Comparison of ENCODE assay signal across 8 cellular contexts in the genomic region with DNA sequence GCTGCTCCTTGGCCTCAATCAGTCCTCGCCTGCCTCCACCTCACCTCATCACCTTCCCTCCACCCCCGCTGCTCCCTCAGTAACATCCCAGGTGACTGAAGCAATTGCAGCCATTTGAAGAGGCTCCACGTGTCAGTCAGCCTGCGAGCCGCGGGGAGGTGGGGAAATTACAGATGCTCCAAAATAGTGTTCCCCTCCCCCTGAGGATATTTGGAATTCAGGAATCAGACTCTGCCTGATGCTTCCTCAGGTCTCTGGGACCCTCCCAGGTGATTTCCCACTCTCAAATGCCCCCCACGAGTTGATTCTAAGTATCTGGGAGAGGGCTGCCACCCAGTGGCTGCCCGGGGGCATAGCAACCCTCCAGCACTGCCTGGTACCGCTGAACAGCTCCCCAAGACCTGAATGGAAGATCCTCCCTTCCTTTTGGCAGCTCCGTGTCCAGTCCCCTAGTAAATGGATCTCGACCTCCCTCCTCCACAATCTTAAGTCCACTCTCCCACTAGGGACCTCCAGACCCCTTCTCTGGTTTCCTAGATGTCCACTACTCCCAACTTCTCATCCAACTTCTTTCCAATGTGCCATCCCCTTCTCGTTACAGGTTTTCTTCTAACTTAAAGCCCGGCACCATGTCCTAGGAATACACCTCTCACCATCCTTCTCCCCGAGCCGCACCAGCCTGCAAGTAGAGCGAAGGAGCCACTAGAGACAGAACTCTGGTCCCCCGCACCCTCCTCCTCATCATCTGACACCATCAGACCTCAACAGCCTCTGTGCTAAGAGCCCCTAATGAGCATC. TPM values are rescaled to one million over a fixed set of nuclear protein-coding genes. Genes with fewer than 3 reads are reported as not detected.
DNase-seq lines count a peak whose midpoint lies in the region; ATAC-seq and TF ChIP-seq lines count a peak whose summit lies in the region.

No MANE protein-coding gene starts in this region.

- no peak overlapping the region for H3K4ac ChIP-seq in H9 (ENCODE audit: low read depth, low read length)

- no peak overlapping the region for H3K23ac ChIP-seq in H9 (ENCODE audit: insufficient read length, low read depth, low read length)

- H3K79me1 ChIP-seq in H9 (ENCODE audit: insufficient read depth, low read depth, low read length, poor library complexity, severe bottlenecking): no peaks in the 10 kb centered on the region

- H3K56ac ChIP-seq in H9 (ENCODE audit: insufficient read length, low read depth, low read length): no peak overlapping the region

- no peak overlapping the region for H2AK5ac ChIP-seq in H9 (ENCODE audit: insufficient read length, low read length)

- peak overlapping the region in 1 of 11 experiments; percentile 76; a peak in 1 of 22 replicates for H3K9ac ChIP-seq in BLaER1 treated with 17β-estradiol and CSF1 and Interleukin-3, amounts not matched to agents 10 nM and 100 nM
- no peak overlapping the region for H3K9ac ChIP-seq in H9 (ENCODE audit: extremely low read depth, insufficient read length, low read length)

- H3K9me3 Mint-ChIP-seq in H9 (peaks cover 0 to 2% of the 10 kb centered on the region in 2 experiments; a peak in 1 of 5 replicates), neural crest cell (no peaks in the 10 kb centered on the region)
- H3K9me3 Mint-ChIP-seq in activated T-cell treated with anti-CD3 and anti-CD28 coated beads, Interleukin-2, amount 50 U/mL, for 24 hours: no peaks in the 10 kb centered on the region

- no peaks in the 10 kb centered on the region for H3K79me2 ChIP-seq in H9 (ENCODE audit: insufficient read depth, low read length)

- H3K27me3 Mint-ChIP-seq in H9 (ENCODE audit: low read depth): peaks cover 95% of the 10 kb centered on the region
- H3K27me3 Mint-ChIP-seq in activated T-cell treated with anti-CD3 and anti-CD28 coated beads, Interleukin-2, amount 50 U/mL, for 24 hours: peaks cover 58% of the 10 kb centered on the region
- H3K27me3 Mint-ChIP-seq in neural crest cell (ENCODE audit: low read depth): peaks cover 45% of the 10 kb centered on the region

- peaks cover 14 to 56% (median 37%) of the 10 kb centered on the region in 10 experiments for H3K4me1 ChIP-seq in BLaER1 treated with 17β-estradiol and CSF1 and Interleukin-3, amounts not matched to agents 10 nM and 100 nM
- H3K4me1 ChIP-seq in H9 (ENCODE audit: insufficient read depth, low read length) (no peaks in the 10 kb centered on the region; the same call in 1 of the 2 replicates), tibial artery (peaks cover 0 to 27% (median 25%) of the 10 kb centered on the region in 4 donors)

- H2BK20ac ChIP-seq in H9 (ENCODE audit: low read depth, low read length, poor library complexity, severe bottlenecking): no peak overlapping the region

- H3T11ph ChIP-seq in H9 (ENCODE audit: low read length): no peak overlapping the region

- H3K27me3 ChIP-seq in BLaER1 treated with 17β-estradiol and CSF1 and Interleukin-3, amounts not matched to agents 10 nM and 100 nM: peaks cover 40 to 50% (median 43%) of the 10 kb centered on the region in 11 experiments
- H3K27me3 ChIP-seq in H9 (ENCODE audit: insufficient read depth, low read length): peaks cover 59% of the 10 kb centered on the region
- H3K27me3 ChIP-seq in tibial artery: peaks cover 0 to 43% of the 10 kb centered on the region in 2 donors

- WGBS in H9 (ENCODE audit: extremely low coverage, insufficient read length, low lambda C conversion rate): no CpG with 5 or more reads among the region's 17 CpGs

- H3K9me3 ChIP-seq in BLaER1 treated with 17β-estradiol and CSF1 and Interleukin-3, amounts not matched to agents 10 nM and 100 nM (replicated peaks in 1 of 11): no peaks in the 10 kb centered on the region
- H3K9me3 ChIP-seq in H9 (ENCODE audit: control insufficient read depth, low read depth, low read length) (no peaks in the 10 kb centered on the region), tibial artery (no peaks in the 10 kb centered on the region)

- no peak overlapping the region for H4K5ac ChIP-seq in H9 (ENCODE audit: insufficient read length, low read depth, low read length)

- H3K14ac ChIP-seq in H9 (ENCODE audit: insufficient read depth, low read length): no peak overlapping the region

- H2AFZ ChIP-seq in H9 (ENCODE audit: low read length): no peak overlapping the region

- H3K36me3 ChIP-seq in BLaER1 treated with 17β-estradiol and CSF1 and Interleukin-3, amounts not matched to agents 10 nM and 100 nM: no peaks in the 10 kb centered on the region
- H3K36me3 ChIP-seq in tibial artery: no peaks in the 10 kb centered on the region

- H3K4me3 ChIP-seq in BLaER1 treated with 17β-estradiol and CSF1 and Interleukin-3, amounts not matched to agents 10 nM and 100 nM: peak overlapping the region in 2 of 10 experiments; percentile 72 to 78; a peak in 3 of 20 replicates
- no peak overlapping the region for H3K4me3 ChIP-seq in tibial artery

- no peak overlapping the region for H2BK15ac ChIP-seq in H9 (ENCODE audit: low read depth, low read length)

- no peak overlapping the region for H3K27ac ChIP-seq in BLaER1 treated with 17β-estradiol and CSF1 and Interleukin-3, amounts not matched to agents 10 nM and 100 nM
- H3K27ac ChIP-seq in H9 (ENCODE audit: insufficient read length, low read depth, low read length): no peak overlapping the region
- no peak overlapping the region for H3K27ac ChIP-seq in tibial artery

- H4K20me1 ChIP-seq in BLaER1 treated with 17β-estradiol and CSF1 and Interleukin-3, amounts not matched to agents 10 nM and 100 nM: peaks cover 0 to 27% (median 8%) of the 10 kb centered on the region in 11 experiments; a peak in 9 of 22 replicates
- H4K20me1 ChIP-seq in H9 (ENCODE audit: control insufficient read depth, insufficient read depth, insufficient read length): peaks cover 2% of the 10 kb centered on the region

- H3K4me1 Mint-ChIP-seq in H9: peaks cover 23 to 27% of the 10 kb centered on the region in 2 experiments
- H3K4me1 Mint-ChIP-seq in activated T-cell treated with anti-CD3 and anti-CD28 coated beads, Interleukin-2, amount 50 U/mL, for 24 hours (ENCODE audit: low read depth): peaks cover 42% of the 10 kb centered on the region
- peaks cover 25% of the 10 kb centered on the region for H3K4me1 Mint-ChIP-seq in neural crest cell

- peak overlapping the region; percentile 80 to 99 (median 95) for H3K4me2 ChIP-seq in BLaER1 treated with 17β-estradiol and CSF1 and Interleukin-3, amounts not matched to agents 10 nM and 100 nM
- H3K4me2 ChIP-seq in H9 (ENCODE audit: insufficient read depth, insufficient read length, low read length): peak overlapping the region; percentile 67

- no peak overlapping the region for H2BK12ac ChIP-seq in H9 (ENCODE audit: insufficient read length, low read depth, low read length)

- H4K8ac ChIP-seq in H9 (replicated peaks; ENCODE audit: insufficient read length, low read depth, low read length): no peak overlapping the region

- TF ChIP-seq CTCF in H9 (conservative IDR thresholded peaks at IDR 0.05) (peak; percentile 99), neural crest cell (conservative IDR thresholded peaks at IDR 0.05) (peak; percentile 95), tibial artery (IDR thresholded peaks at IDR 0.05) (peak; percentile 83 to 94)

- DNase-seq in H9: peak; percentile 81
- peak; percentile 10 to 48 for DNase-seq in NOMO-1 (lab: John Stamatoyannopoulos, UW; ENCODE audit: unreplicated experiment in 2 of 2)
- peak; percentile 81 for DNase-seq in activated T-cell treated with anti-CD3 and anti-CD28 coated beads, Interleukin-2, amount 50 U/mL, for 24 hours
- DNase-seq in fibroblast of peridontal ligament (ENCODE audit: extremely low read depth): peak; percentile 57
- peak; percentile 41 for DNase-seq in neural crest cell (ENCODE audit: low read depth, low spot score)
- DNase-seq in tibial artery: no peak

- H3K4me3 Mint-ChIP-seq in H9 (peak overlapping the region; percentile 77 to 87), neural crest cell (peak overlapping the region; percentile 91)
- H3K4me3 Mint-ChIP-seq in activated T-cell treated with anti-CD3 and anti-CD28 coated beads, Interleukin-2, amount 50 U/mL, for 24 hours: peak overlapping the region; percentile 78

- H3K23me2 ChIP-seq in H9 (ENCODE audit: insufficient read length, low read depth, low read length, poor library complexity, severe bottlenecking): peaks cover 7% of the 10 kb centered on the region

- H3K27ac Mint-ChIP-seq in H9: no peak overlapping the region
- H3K27ac Mint-ChIP-seq in activated T-cell treated with anti-CD3 and anti-CD28 coated beads, Interleukin-2, amount 50 U/mL, for 24 hours: peak overlapping the region; percentile 71
- no peak overlapping the region for H3K27ac Mint-ChIP-seq in neural crest cell (ENCODE audit: unreplicated experiment)

- H2BK5ac ChIP-seq in H9 (ENCODE audit: insufficient read length, low read length): no peak overlapping the region

- H4K91ac ChIP-seq in H9 (ENCODE audit: insufficient read length, low read depth, low read length): no peak overlapping the region

- H3K18ac ChIP-seq in H9 (ENCODE audit: insufficient read length, low read depth, low read length): no peak overlapping the region

- H2BK120ac ChIP-seq in H9 (ENCODE audit: low read depth, low read length, poor library complexity, severe bottlenecking): no peak overlapping the region

- no peak for ATAC-seq in GM19023 (IDR thresholded peaks at IDR 0.05; ENCODE audit: unreplicated experiment)

- intact Hi-C loops in tibial artery (cut with DNase I; ENCODE audit: low total_unique reads): loop anchor here (5.0 kb wide), 1 partner anchor 89 kb away; no protein-coding TSS in a partner anchor

- H3K36me3 Mint-ChIP-seq in H9 (ENCODE audit: insufficient read depth in 1 of 3, low read depth in 3 of 3) (no peaks in the 10 kb centered on the region; a peak in 1 of 7 replicates), neural crest cell (ENCODE audit: low read depth) (no peaks in the 10 kb centered on the region)
- peaks cover 17% of the 10 kb centered on the region for H3K36me3 Mint-ChIP-seq in activated T-cell treated with anti-CD3 and anti-CD28 coated beads, Interleukin-2, amount 50 U/mL, for 24 hours (ENCODE audit: low read depth)

RNA-seq across cellular contexts. Expression of a gene that starts 1.4 kb away (rescaled TPM):
- total RNA-seq in H9 (2021) (3.9 and 4.0 TPM in 2 replicates), neural crest cell (22.7 and 25.0 TPM in 2 replicates)

RNA-seq across cellular contexts. Expression of a gene that starts 29.1 kb away (rescaled TPM):
- total RNA-seq in H9 (2021) (142 and 152 TPM in 2 replicates), neural crest cell (187 TPM in 2 replicates)

RNA-seq across cellular contexts. Expression of a gene that starts 30.7 kb away (rescaled TPM):
- total RNA-seq in H9 (2021) (60.8 and 64.8 TPM in 2 replicates), neural crest cell (91.7 and 104 TPM in 2 replicates)

RNA-seq across cellular contexts. Expression of a gene that starts 47.8 kb away (rescaled TPM):
- total RNA-seq in H9 (2021): 0.70 and 1.2 TPM in 2 replicates
- total RNA-seq in neural crest cell: 0.16 and 0.49 TPM in 2 replicates

RNA-seq across cellular contexts. Expression of a gene that starts 56.0 kb away (rescaled TPM):
- total RNA-seq in H9 (2021) (31.2 and 31.9 TPM in 2 replicates), neural crest cell (22.4 and 23.3 TPM in 2 replicates)

Comparison
In these comparisons a context has a peak if more than half of its experiments do, and no peak if none do; other contexts are left out.
1. DNase-seq: peak in H9 (single experiment), NOMO-1 (2 of 2), activated T-cell treated with anti-CD3 and anti-CD28 coated beads, Interleukin-2, amount 50 U/mL, for 24 hours (single experiment), fibroblast of peridontal ligament (single experiment) and neural crest cell (single experiment); none in tibial artery (0 of 2).
2. Peak in every context shown above with its lines, with median percentiles within 50 percentile points of each other: H3K4me3 Mint-ChIP-seq and CTCF ChIP-seq.